8 cellular contexts compared by ENCODE assay signal in genomic region chr6:56953597-56954388, GRCh38. TPM values are rescaled to one million over a fixed set of nuclear protein-coding genes. Genes with fewer than 3 reads are reported as not detected.
DNase-seq lines count a peak whose midpoint lies in the region; ATAC-seq and TF ChIP-seq lines count a peak whose summit lies in the region.

No MANE protein-coding gene starts in this region.

- peak overlapping the region; percentile 88 for H3K4me2 ChIP-seq in SK-N-SH
- H3K4me2 ChIP-seq in MM.1S (ENCODE audit: low read depth, low read length) = peak overlapping the region; percentile 69
- peak overlapping the region; percentile 83 for H3K4me2 ChIP-seq in mammary epithelial cell (ENCODE audit: insufficient read depth, low read depth, low read length)

- no peak for TF ChIP-seq RAD21 in SK-N-SH (IDR thresholded peaks at IDR 0.05; ENCODE audit: low read length)

- H3K9ac ChIP-seq in SK-N-SH (peak overlapping the region; percentile 95), MM.1S (ENCODE audit: low read length) (peak overlapping the region; percentile 83), mammary epithelial cell (ENCODE audit: insufficient read depth, low read length) (peak overlapping the region; percentile 88)

- intact Hi-C loops in mammary epithelial cell (cut with micrococcal nuclease) (loop anchor here (1.0 to 10.0 kb wide), 3 partner anchors 15 to 245 kb away; no protein-coding TSS in a partner anchor), lower lobe of right lung (cut with DNase I) (no loop called here)

- no peaks in the 10 kb centered on the region for H3K9me3 ChIP-seq in SK-N-SH
- no peaks in the 10 kb centered on the region for H3K9me3 ChIP-seq in MM.1S (replicated peaks; ENCODE audit: insufficient read depth, low read length)
- H3K9me3 ChIP-seq in mammary epithelial cell (replicated peaks; ENCODE audit: insufficient read depth, low read length) = no peaks in the 10 kb centered on the region
- no peaks in the 10 kb centered on the region for H3K9me3 ChIP-seq in lower lobe of right lung
- H3K9me3 ChIP-seq in tibial nerve = no peaks in the 10 kb centered on the region

- H3F3A ChIP-seq in SK-N-SH (replicated peaks; ENCODE audit: insufficient read depth) = peaks cover 40% of the 10 kb centered on the region
- peaks cover 13% of the 10 kb centered on the region for H3F3A ChIP-seq in MM.1S (ENCODE audit: insufficient read depth, low read length)

- CTCF ChIA-PET in SK-N-SH (lab: Yijun Ruan, JAX) (interaction anchor here (1.8 to 2.6 kb wide), 2 partner anchors 33 to 49 kb away, joined by 6 to 11 read pairs; no protein-coding TSS in a partner anchor), mammary epithelial cell (lab: Charles Lee; ENCODE audit: low non-redundant PET) (interaction anchor here (0.6 kb wide), 2 partner anchors 41 to 255 kb away, joined by 3 read pairs; no protein-coding TSS in a partner anchor)

- H3K79me2 ChIP-seq in SK-N-SH (ENCODE audit: insufficient read depth) (peaks cover 60% of the 10 kb centered on the region), MM.1S (ENCODE audit: low read length) (peaks cover 6% of the 10 kb centered on the region), mammary epithelial cell (ENCODE audit: insufficient read depth, low read length) (peaks cover 17% of the 10 kb centered on the region)

- H3K9me2 ChIP-seq in SK-N-SH (no peaks in the 10 kb centered on the region), MM.1S (replicated peaks; ENCODE audit: insufficient read depth, low read length) (no peaks in the 10 kb centered on the region)

- TF ChIP-seq POLR2A in tibial nerve (IDR thresholded peaks at IDR 0.05) = no peak

- no peak for ATAC-seq in SK-N-SH treated with all-trans-retinoic acid at 6 μM for 48 hours
- ATAC-seq in lower lobe of right lung = no peak

- DNase-seq in SK-N-SH = peak; percentile 29
- peak; percentile 39 for DNase-seq in MM.1S
- peak; percentile 51 for DNase-seq in mammary epithelial cell
- no peak for DNase-seq in lower lobe of right lung
- DNase-seq in tibial nerve (ENCODE audit: low spot score in 2 of 2) = no peak
- DNase-seq in RKO (ENCODE audit: low spot score) = no peak
- no peak for DNase-seq in COR-L47 (lab: John Stamatoyannopoulos, UW)

- H3K27me3 ChIP-seq in SK-N-SH (ENCODE audit: insufficient read depth) (no peaks in the 10 kb centered on the region), MM.1S (replicated peaks; ENCODE audit: insufficient read depth, low read length) (no peaks in the 10 kb centered on the region), mammary epithelial cell (ENCODE audit: insufficient read depth, low read length) (no peaks in the 10 kb centered on the region), lower lobe of right lung (ENCODE audit: low read depth) (peaks cover 35% of the 10 kb centered on the region), tibial nerve (no peaks in the 10 kb centered on the region)

- no TSS peak for BruUV-seq in mammary epithelial cell (replicated peaks; lab: Mats Ljungman, UMichigan)

- H3K36me3 ChIP-seq in SK-N-SH (replicated peaks in 1 of 2; ENCODE audit: control insufficient read depth in 1 of 2, insufficient read depth in 2 of 2, low read length in 1 of 2) (peaks cover 24 to 38% of the 10 kb centered on the region in 2 experiments), MM.1S (replicated peaks; ENCODE audit: insufficient read depth, low read length) (no peaks in the 10 kb centered on the region), mammary epithelial cell (ENCODE audit: insufficient read depth, low read length) (no peaks in the 10 kb centered on the region), lower lobe of right lung (no peaks in the 10 kb centered on the region), tibial nerve (no peaks in the 10 kb centered on the region)

- H2AFZ ChIP-seq in SK-N-SH (ENCODE audit: low read depth) (peak overlapping the region; percentile 79), MM.1S (ENCODE audit: low read length) (peak overlapping the region; percentile 79), mammary epithelial cell (ENCODE audit: low read depth, low read length) (peak overlapping the region; percentile 90)

- WGBS in SK-N-SH (ENCODE audit: low lambda C conversion rate) = 9% methylated on average over 38 of the region's 38 CpGs
- WGBS in mammary epithelial cell (ENCODE audit: low coverage, missing lambda C conversion rate) = 2% methylated on average over 25 of the region's 38 CpGs
- WGBS in tibial nerve, 2 donors = 6 to 8% methylated on average over 35 to 38 of the region's 38 CpGs

- no peak for TF ChIP-seq CTCF in SK-N-SH (IDR thresholded peaks at IDR 0.05)
- no peak for TF ChIP-seq CTCF in MM.1S (IDR thresholded peaks at IDR 0.05; ENCODE audit: low read length)
- no peak for TF ChIP-seq CTCF in mammary epithelial cell (conservative IDR thresholded peaks at IDR 0.05 in 1 of 2, IDR thresholded peaks at IDR 0.05 in 1 of 2; ENCODE audit: extremely low read depth in 1 of 2, insufficient read depth in 1 of 2, low read depth in 1 of 2, low read length in 2 of 2)
- TF ChIP-seq CTCF in lower lobe of right lung (IDR thresholded peaks at IDR 0.05) = no peak
- TF ChIP-seq CTCF in tibial nerve (IDR thresholded peaks at IDR 0.05) = no peak

- POLR2A ChIA-PET in SK-N-SH (lab: Yijun Ruan, JAX) = no interaction called here

- dilution Hi-C loops in mammary epithelial cell (cut with HindIII; ENCODE audit: low sequenced_read_pairs) = no loop called here

- in situ Hi-C loops in mammary epithelial cell (cut with MboI; ENCODE audit: low sequenced_read_pairs in 2 of 2) = no loop called here

- TF ChIP-seq EP300 in SK-N-SH (IDR thresholded peaks at IDR 0.05; ENCODE audit: borderline replicate concordance in 1 of 2, low read depth in 1 of 2, low read length in 1 of 2) = no peak
- no peak for TF ChIP-seq EP300 in tibial nerve (IDR thresholded peaks at IDR 0.05)

- H4K20me1 ChIP-seq in SK-N-SH (ENCODE audit: insufficient read depth) (no peaks in the 10 kb centered on the region; the same call in 1 of the 2 replicates), MM.1S (ENCODE audit: insufficient read depth, low read length) (no peaks in the 10 kb centered on the region), mammary epithelial cell (ENCODE audit: insufficient read depth, low read length) (no peaks in the 10 kb centered on the region)

- peaks cover 7 to 53% of the 10 kb centered on the region in 2 experiments for H3K4me1 ChIP-seq in SK-N-SH (ENCODE audit: control insufficient read depth in 1 of 2, insufficient read depth in 2 of 2, low read depth in 1 of 2, low read length in 1 of 2)
- peaks cover 13% of the 10 kb centered on the region for H3K4me1 ChIP-seq in MM.1S (ENCODE audit: low read length)
- H3K4me1 ChIP-seq in mammary epithelial cell (ENCODE audit: insufficient read depth, low read length) = peaks cover 30% of the 10 kb centered on the region
- H3K4me1 ChIP-seq in lower lobe of right lung = peaks cover 22% of the 10 kb centered on the region
- H3K4me1 ChIP-seq in tibial nerve = peaks cover 0 to 34% (median 7%) of the 10 kb centered on the region in 4 donors

- H3K27ac ChIP-seq in SK-N-SH (ENCODE audit: low read depth in 2 of 2, low read length in 1 of 2) (peak overlapping the region; percentile 76 to 92), MM.1S (ENCODE audit: low read length) (peak overlapping the region; percentile 42; the same call in 1 of the 2 replicates), mammary epithelial cell (ENCODE audit: insufficient read depth, low read depth, low read length) (peak overlapping the region; percentile 55), lower lobe of right lung (no peak overlapping the region), tibial nerve (peak overlapping the region in 3 of 4 donors; percentile 38 to 78 (median 44))

- peak overlapping the region; percentile 92 to 93 for H3K4me3 ChIP-seq in SK-N-SH (ENCODE audit: low read depth in 2 of 2, low read length in 1 of 2)
- H3K4me3 ChIP-seq in MM.1S (ENCODE audit: low read length) = peak overlapping the region; percentile 90
- H3K4me3 ChIP-seq in mammary epithelial cell (replicated peaks in 1 of 3; ENCODE audit: insufficient read depth in 1 of 3, low read depth in 2 of 3, low read length in 3 of 3) = peak overlapping the region; percentile 75 to 87 (median 80)
- H3K4me3 ChIP-seq in lower lobe of right lung = peak overlapping the region; percentile 56
- peak overlapping the region; percentile 51 to 73 (median 61) for H3K4me3 ChIP-seq in tibial nerve

TF ChIP-seq in SK-N-SH, 30 proteins besides CTCF, POLR2A, EP300 and RAD21:
- TF ChIP-seq MEF2A (IDR thresholded peaks at IDR 0.05; ENCODE audit: borderline replicate concordance, low read depth) (no peak), RXRA (IDR thresholded peaks at IDR 0.05; ENCODE audit: borderline replicate concordance, low read depth) (0 out of 2 replicates have a peak, but pooled peaks have one; percentile 6), SIN3A (IDR thresholded peaks at IDR 0.05; ENCODE audit: borderline replicate concordance, low read depth, low read length) (0 out of 2 replicates have a peak, but pooled peaks have one; percentile 30), JUND (IDR thresholded peaks at IDR 0.05) (no peak)

TF ChIP-seq in SK-N-SH treated with all-trans-retinoic acid at 6 μM for 48 hours, 23 proteins besides CTCF, POLR2A, EP300 and RAD21 (continues in another document):
- TF ChIP-seq ZC3H10 (CRISPR knock-in tag; IDR thresholded peaks at IDR 0.05) (no peak), SNAI2 (CRISPR knock-in tag; IDR thresholded peaks at IDR 0.05) (no peak), TOX (CRISPR knock-in tag; IDR thresholded peaks at IDR 0.05; ENCODE audit: borderline replicate concordance) (no peak), ZFP3 (CRISPR knock-in tag; IDR thresholded peaks at IDR 0.05) (no peak), RARB (CRISPR knock-in tag; IDR thresholded peaks at IDR 0.05) (no peak), POU6F1 (CRISPR knock-in tag; IDR thresholded peaks at IDR 0.05; ENCODE audit: borderline replicate concordance, low read depth) (no peak)

RNA-seq across cellular contexts. Expression of gene BEND6, which starts 1.1 kb away (rescaled TPM):
- 6.9 and 9.2 TPM in 2 replicates for polyA plus RNA-seq in SK-N-SH (2012; rRNA removed)
- 11.7 and 14.4 TPM in 2 replicates for polyA plus RNA-seq in SK-N-SH (2012; cell fraction: cytosol; rRNA removed)
- polyA plus RNA-seq in SK-N-SH (2012; cell fraction: nucleus; rRNA removed) = 4.1 and 7.0 TPM in 2 replicates
- 1 to 10 TPM; 1.2 to 2.2 TPM for total RNA-seq in mammary epithelial cell
- polyA plus RNA-seq in mammary epithelial cell = 0.18 TPM
- not detected for polyA minus RNA-seq in mammary epithelial cell
- 0.32 TPM for total RNA-seq in lower lobe of right lung
- total RNA-seq in tibial nerve = 1 to 10 TPM; 2.0 to 7.8 (median 3.3) TPM

Comparison
In these comparisons a context has a peak if more than half of its experiments do, and no peak if none do; other contexts are left out.
1. DNase-seq: peak in SK-N-SH (single experiment), MM.1S (single experiment) and mammary epithelial cell (single experiment); none in lower lobe of right lung (single experiment), tibial nerve (0 of 2), RKO (single experiment) and COR-L47 (single experiment).
2. Peak in every context shown above with its lines, with median percentiles within 50 percentile points of each other: H2AFZ ChIP-seq, H3K4me2 ChIP-seq, H3K4me3 ChIP-seq and H3K9ac ChIP-seq.